Comparison of ENCODE assay signal across 10 cellular contexts in genomic region chr3:69181592-69182211, GRCh38. TPM values are rescaled to one million over a fixed set of nuclear protein-coding genes. Genes with fewer than 3 reads are reported as not detected.
DNase-seq lines count a peak whose midpoint lies in the region; ATAC-seq, FAIRE-seq and TF ChIP-seq lines count a peak whose summit lies in the region.
"Had no signal": no experiment of that assay in that cellular context is flagged by ENCODE, and none has a peak within 500 bp of the region (broad histone marks: within the 10 kb centered on the region; RNA-seq: fewer than 3 reads in every experiment).

No MANE protein-coding gene starts in this region.

- H3K9me3 Mint-ChIP-seq in activated CD8-positive, alpha-beta memory T cell treated with anti-CD3 and anti-CD28 coated beads, Interleukin-2, amount 10 ng/mL, durations not matched to agents 7 days and 5 days (ENCODE audit: low read depth), result no peaks in the 10 kb centered on the region

- H3K27ac Mint-ChIP-seq in activated CD8-positive, alpha-beta memory T cell treated with anti-CD3 and anti-CD28 coated beads, Interleukin-2, amount 10 ng/mL, durations not matched to agents 7 days and 5 days, result peak overlapping the region; percentile 2

- H3K4me2 ChIP-seq in HepG2 (ENCODE audit: low read depth, low read length), result 0 out of 2 replicates have a peak overlapping the region, but pooled peaks have one; percentile 30

- no peaks in the 10 kb centered on the region for H4K20me1 ChIP-seq in HepG2 (ENCODE audit: insufficient read depth, low read length)

- intact Hi-C loops in HepG2 (cut with micrococcal nuclease; ENCODE audit: unreplicated experiment), result no loop called here

- no peaks in the 10 kb centered on the region for H3K27me3 ChIP-seq in HepG2 (ENCODE audit: control insufficient read depth in 1 of 2, insufficient read depth in 2 of 2, low read length in 2 of 2)

- H3K27me3 Mint-ChIP-seq in activated CD8-positive, alpha-beta memory T cell treated with anti-CD3 and anti-CD28 coated beads, Interleukin-2, amount 10 ng/mL, durations not matched to agents 7 days and 5 days, result no peaks in the 10 kb centered on the region

- peaks cover 73% of the 10 kb centered on the region for H3K36me3 Mint-ChIP-seq in activated CD8-positive, alpha-beta memory T cell treated with anti-CD3 and anti-CD28 coated beads, Interleukin-2, amount 10 ng/mL, durations not matched to agents 7 days and 5 days

- H2AFZ ChIP-seq in HepG2 (ENCODE audit: low read length), result no peak overlapping the region

- CTCF ChIA-PET in activated CD8-positive, alpha-beta memory T cell treated with anti-CD3 and anti-CD28 coated beads, Interleukin-2, amount 10 ng/mL, durations not matched to agents 7 days and 5 days (lab: Charles Lee), result interaction anchor here (1.7 kb wide), 1 partner anchor 125 kb away, joined by 8 read pairs; no protein-coding TSS in a partner anchor
- CTCF ChIA-PET in HepG2 (lab: Yijun Ruan, JAX; ENCODE audit: low intra/inter-chr PET ratio, low total read pairs), result no interaction called here

- H3K9me3 ChIP-seq in HepG2 (ENCODE audit: low read length), result no peaks in the 10 kb centered on the region

- no peak for TF ChIP-seq CTCF in choroid plexus epithelial cell (conservative IDR thresholded peaks at IDR 0.05; ENCODE audit: low read depth, low read length)
- no peak for TF ChIP-seq CTCF in HepG2 (CRISPR knock-in tag; IDR thresholded peaks at IDR 0.05)

- FAIRE-seq in HepG2 (lab: Jason Lieb, UNC), result no peak
- FAIRE-seq in urothelium cell line (lab: Jason Lieb, UNC), result peak; percentile 32

- H3K4me3 Mint-ChIP-seq in activated CD8-positive, alpha-beta memory T cell treated with anti-CD3 and anti-CD28 coated beads, Interleukin-2, amount 10 ng/mL, durations not matched to agents 7 days and 5 days, result no peak overlapping the region

- TF ChIP-seq EP300 in HepG2 (IDR thresholded peaks at IDR 0.05; ENCODE audit: low read depth in 2 of 2, low read length in 2 of 2) (peak in 1 of 2 experiments; percentile 30; a peak in 1 of 4 replicates), HepG2 (CRISPR knock-in tag; IDR thresholded peaks at IDR 0.05; ENCODE audit: borderline replicate concordance) (no peak)

- H3K4me1 Mint-ChIP-seq in activated CD8-positive, alpha-beta memory T cell treated with anti-CD3 and anti-CD28 coated beads, Interleukin-2, amount 10 ng/mL, durations not matched to agents 7 days and 5 days, result peaks cover 41% of the 10 kb centered on the region

- H3K9ac ChIP-seq in HepG2 (ENCODE audit: insufficient read depth, low read depth, low read length), result no peak overlapping the region

- peak overlapping the region; percentile 93 for H3K27ac ChIP-seq in HepG2 (ENCODE audit: extremely low read length, insufficient read depth, low read length)

- no peaks in the 10 kb centered on the region for H3K79me2 ChIP-seq in HepG2 (ENCODE audit: insufficient read depth, low read length)

- in situ Hi-C loops in HepG2 (cut with HindIII; ENCODE audit: extremely low pct_ligation_motif_present, low pct_unique_long_range_greater_than_20kb), result no loop called here

- no peak for TF ChIP-seq POLR2A in HepG2 (IDR thresholded peaks at IDR 0.05; ENCODE audit: insufficient read depth in 1 of 2, low read depth in 2 of 2, low read length in 2 of 2)

- DNase-seq in activated CD8-positive, alpha-beta memory T cell treated with anti-CD3 and anti-CD28 coated beads, Interleukin-2, amount 10 ng/mL, durations not matched to agents 7 days and 5 days, result no peak
- DNase-seq in activated CD8-positive, alpha-beta memory T cell treated with anti-CD3 and anti-CD28 coated beads for 24 hours, result no peak
- DNase-seq in choroid plexus epithelial cell (ENCODE audit: low read depth), result peak; percentile 86
- peak; percentile 80 for DNase-seq in HepG2 (ENCODE audit: low spot score)
- peak; percentile 65 for DNase-seq in urothelium cell line (ENCODE audit: low spot score)
- DNase-seq in SHP77 treated with DMSO at 0.1 percent for 48 hours (lab: John Stamatoyannopoulos, UW), result no peak
- no peak for DNase-seq in NCI-H2107 (lab: John Stamatoyannopoulos, UW)
- DNase-seq in SKM-1 treated with dmso at 0.1 percent for 144 hours (lab: John Stamatoyannopoulos, UW; ENCODE audit: unreplicated experiment), result no peak
- DNase-seq: 8988T, NCI-H1417 had no signal

- ATAC-seq in activated CD8-positive, alpha-beta memory T cell treated with anti-CD3 and anti-CD28 coated beads, Interleukin-2, amount 10 ng/mL, durations not matched to agents 7 days and 5 days, result no peak
- ATAC-seq in HepG2, result peak; percentile 50

- H3K4me3 ChIP-seq in choroid plexus epithelial cell (ENCODE audit: low read depth, low read length), result no peak overlapping the region
- H3K4me3 ChIP-seq in HepG2 (replicated peaks in 1 of 3; ENCODE audit: insufficient read depth in 1 of 3, low read depth in 2 of 3, low read length in 3 of 3), result no peak overlapping the region

- WGBS in HepG2 (ENCODE audit: low lambda C conversion rate), result 67% methylated on average over 9 of the region's 9 CpGs

- no peak for TF ChIP-seq RAD21 in HepG2 (CRISPR knock-in tag; IDR thresholded peaks at IDR 0.05)

- POLR2A ChIA-PET in HepG2 (lab: Yijun Ruan, JAX), result interaction anchor here (1.3 kb wide), 1 partner anchor 18 kb away, joined by 11 read pairs; no protein-coding TSS in a partner anchor

- H3K36me3 ChIP-seq in HepG2 (replicated peaks in 1 of 2; ENCODE audit: control insufficient read depth in 1 of 2, insufficient read depth in 2 of 2, low read length in 2 of 2), result peaks cover 0 to 9% of the 10 kb centered on the region in 2 experiments; a peak in 3 of 5 replicates

- peaks cover 58% of the 10 kb centered on the region for H3K4me1 ChIP-seq in HepG2 (ENCODE audit: insufficient read depth, low read length)

- BruUV-seq in HepG2 (replicated peaks; lab: Mats Ljungman, UMichigan), result no TSS peak

TF ChIP-seq in HepG2, 621 proteins besides CTCF, POLR2A, EP300 and RAD21 (continues in another document):
- TF ChIP-seq SMARCC2 (IDR thresholded peaks at IDR 0.05) (no peak), ZEB1 (IDR thresholded peaks at IDR 0.05; ENCODE audit: insufficient replicate concordance, low read depth) (no peak), GATAD2A (CRISPR knock-in tag; IDR thresholded peaks at IDR 0.05) (peak; percentile 47; the same call in 1 of the 2 replicates), ZNF644 (CRISPR knock-in tag; IDR thresholded peaks at IDR 0.05; ENCODE audit: low read depth) (peak; percentile 82), ZNF772 (CRISPR knock-in tag; IDR thresholded peaks at IDR 0.05) (no peak), CEBPG (CRISPR knock-in tag; IDR thresholded peaks at IDR 0.05) (peak; percentile 91), SP2 (CRISPR knock-in tag; IDR thresholded peaks at IDR 0.05) (no peak), ARID5B (CRISPR knock-in tag; IDR thresholded peaks at IDR 0.05) (peak; percentile 73; the same call in 1 of the 2 replicates), RARG (CRISPR knock-in tag; IDR thresholded peaks at IDR 0.05; ENCODE audit: low read depth) (no peak)

RNA-seq across cellular contexts. Expression of gene LMOD3, which starts 59.3 kb away (rescaled TPM):
- total RNA-seq in activated CD8-positive, alpha-beta memory T cell treated with anti-CD3 and anti-CD28 coated beads, Interleukin-2, amount 10 ng/mL, durations not matched to agents 7 days and 5 days, result not detected
- total RNA-seq in HepG2 (2016; rRNA removed; fragmentation: Illumina TruSeq; extraction: Trizol), result not detected in 2 replicates
- not detected in 2 replicates for total RNA-seq in HepG2 (2016; cell fraction: cytosol; rRNA removed; fragmentation: Illumina TruSeq; extraction: Trizol; ENCODE audit: low read depth)
- not detected in 2 replicates for total RNA-seq in HepG2 (2016; cell fraction: insoluble cytoplasmic fraction; rRNA removed; fragmentation: Illumina TruSeq; extraction: Trizol)
- total RNA-seq in HepG2 (2016; cell fraction: membrane; rRNA removed; fragmentation: Illumina TruSeq; extraction: Trizol), result not detected in 2 replicates
- total RNA-seq in HepG2 (2016; cell fraction: nucleus; rRNA removed; fragmentation: Illumina TruSeq; extraction: Trizol), result not detected in 2 replicates
- polyA plus RNA-seq in HepG2 (2011; rRNA removed), result not detected in 2 replicates
- polyA plus RNA-seq in HepG2 (2011; cell fraction: cytosol; rRNA removed), result not detected in 2 replicates
- polyA plus RNA-seq in HepG2 (2011; cell fraction: nucleus; rRNA removed), result not detected in 2 replicates
- polyA plus RNA-seq in HepG2 (2012), result not detected in 2 replicates
- not detected in 2 replicates for polyA plus RNA-seq in HepG2 (2016; cell fraction: cytosol; fragmentation: Illumina TruSeq; extraction: Trizol; ENCODE audit: low read depth)
- not detected in 2 replicates for polyA plus RNA-seq in HepG2 (2016; cell fraction: insoluble cytoplasmic fraction; fragmentation: Illumina TruSeq; extraction: Trizol; ENCODE audit: low read depth)
- not detected in 2 replicates for polyA plus RNA-seq in HepG2 (2016; cell fraction: membrane; fragmentation: Illumina TruSeq; extraction: Trizol; ENCODE audit: low read depth)
- not detected in 2 replicates for polyA plus RNA-seq in HepG2 (2016; cell fraction: nucleus; fragmentation: Illumina TruSeq; extraction: Trizol; ENCODE audit: insufficient read depth, low read depth)
- polyA minus RNA-seq in HepG2 (2011; rRNA and poly(A)+ RNA removed; ENCODE audit: low replicate concordance), result not detected in 2 replicates
- not detected in 2 replicates for polyA minus RNA-seq in HepG2 (2011; cell fraction: cytosol; rRNA and poly(A)+ RNA removed)
- polyA minus RNA-seq in HepG2 (2011; cell fraction: nucleus; rRNA and poly(A)+ RNA removed), result not detected in 2 replicates

Comparison
In these comparisons a context has a peak if more than half of its experiments do, and no peak if none do; other contexts are left out.
1. DNase-seq: peak in choroid plexus epithelial cell (single experiment), HepG2 (single experiment) and urothelium cell line (single experiment); none in activated CD8-positive, alpha-beta memory T cell treated with anti-CD3 and anti-CD28 coated beads, Interleukin-2, amount 10 ng/mL, durations not matched to agents 7 days and 5 days (single experiment), activated CD8-positive, alpha-beta memory T cell treated with anti-CD3 and anti-CD28 coated beads for 24 hours (single experiment), SHP77 treated with DMSO at 0.1 percent for 48 hours (single experiment), NCI-H2107 (single experiment) and SKM-1 treated with dmso at 0.1 percent for 144 hours (single experiment).